27 cellular contexts compared by ENCODE assay signal in genomic region chr9:115456515-115456914, GRCh38.
DNase-seq lines count a peak whose midpoint lies in the region; ATAC-seq and TF ChIP-seq lines count a peak whose summit lies in the region.
"Had no signal": no experiment of that assay in that cellular context is flagged by ENCODE, and none has a peak within 500 bp of the region (broad histone marks: within the 10 kb centered on the region; RNA-seq: fewer than 3 reads in every experiment).

No MANE protein-coding gene starts in this region.

- H3K4me1 ChIP-seq in thoracic aorta (ENCODE audit: control insufficient read depth in 1 of 2, low read depth in 2 of 2): peaks cover 8 to 47% of the 10 kb centered on the region in 2 donors
- H3K4me1 ChIP-seq: breast epithelium, colonic mucosa, pancreas, Peyer's patch, sigmoid colon, testis, uterus had no signal

- no peak overlapping the region for H3K4me3 ChIP-seq in choroid plexus epithelial cell (ENCODE audit: low read depth, low read length)
- H3K4me3 ChIP-seq in thoracic aorta: no peak overlapping the region
- H3K4me3 ChIP-seq: breast epithelium, colonic mucosa, pancreas, Peyer's patch, sigmoid colon, testis, uterus had no signal

- H3K27ac ChIP-seq in thoracic aorta: peak overlapping the region; percentile 30 to 32
- H3K27ac ChIP-seq: breast epithelium, colonic mucosa, pancreas, Peyer's patch, sigmoid colon, testis, uterus, VCaP had no signal

- intact Hi-C loops in left ventricle myocardium superior (cut with micrococcal nuclease): no loop called here

- TF ChIP-seq CTCF in choroid plexus epithelial cell (conservative IDR thresholded peaks at IDR 0.05; ENCODE audit: low read depth, low read length) (no peak), thoracic aorta (IDR thresholded peaks at IDR 0.05) (no peak)

- peak; percentile 26 for ATAC-seq in left ventricle myocardium superior
- peak; percentile 69 for ATAC-seq in thoracic aorta (ENCODE audit: insufficient number of reproducible peaks, low FRiP score, low read depth)
- no peak for ATAC-seq in GM21381 (IDR thresholded peaks at IDR 0.05; ENCODE audit: unreplicated experiment)

- no peaks in the 10 kb centered on the region for H3K36me3 ChIP-seq in thoracic aorta
- H3K36me3 ChIP-seq: breast epithelium, colonic mucosa, pancreas, Peyer's patch, sigmoid colon, uterus had no signal

- no peaks in the 10 kb centered on the region for H3K27me3 ChIP-seq in thoracic aorta (replicated peaks; ENCODE audit: insufficient read depth)
- H3K27me3 ChIP-seq: breast epithelium, colonic mucosa, pancreas, Peyer's patch, sigmoid colon, testis, uterus had no signal

- DNase-seq in GM04503 (ENCODE audit: low read depth) (peak; percentile 53), choroid plexus epithelial cell (ENCODE audit: low read depth) (peak; percentile 3), left ventricle myocardium superior (no peak), thoracic aorta (ENCODE audit: low spot score) (peak; percentile 11), NCI-H1694 treated with DMSO at 0.1 percent for 48 hours (lab: John Stamatoyannopoulos, UW) (no peak)
- DNase-seq in activated CD8-positive, alpha-beta memory T cell treated with anti-CD3 and anti-CD28 coated beads for 24 hours: no peak
- DNase-seq: activated CD4-positive, alpha-beta T cell treated with anti-CD3 and anti-CD28 coated beads for 48 hours; activated gamma-delta T cell; activated T-cell treated with anti-CD3 and anti-CD28 coated beads, Interleukin-2, amount 50 U/mL, for 24 hours; CD4-positive, alpha-beta memory T cell; colonic mucosa; HCEC 1CT; mammary epithelial cell; NCI-H1105; NCI-H2029; NCI-H526 treated with DMSO at 0.1 percent for 48 hours; pancreas; Peyer's patch; sigmoid colon; stimulated activated naive CD4-positive, alpha-beta T cell; SW 1271; T-helper 9 cell; testis; uterus had no signal

- no peaks in the 10 kb centered on the region for H3K9me3 ChIP-seq in thoracic aorta
- H3K9me3 ChIP-seq: breast epithelium, colonic mucosa, pancreas, Peyer's patch, sigmoid colon, testis, uterus had no signal

Comparison
In these comparisons a context has a peak if more than half of its experiments do, and no peak if none do; other contexts are left out.
1. DNase-seq: peak in GM04503 (single experiment), choroid plexus epithelial cell (single experiment) and thoracic aorta (single experiment); none in left ventricle myocardium superior (single experiment), activated CD8-positive, alpha-beta memory T cell treated with anti-CD3 and anti-CD28 coated beads for 24 hours (single experiment) and NCI-H1694 treated with DMSO at 0.1 percent for 48 hours (single experiment).